In the genomic region with DNA sequence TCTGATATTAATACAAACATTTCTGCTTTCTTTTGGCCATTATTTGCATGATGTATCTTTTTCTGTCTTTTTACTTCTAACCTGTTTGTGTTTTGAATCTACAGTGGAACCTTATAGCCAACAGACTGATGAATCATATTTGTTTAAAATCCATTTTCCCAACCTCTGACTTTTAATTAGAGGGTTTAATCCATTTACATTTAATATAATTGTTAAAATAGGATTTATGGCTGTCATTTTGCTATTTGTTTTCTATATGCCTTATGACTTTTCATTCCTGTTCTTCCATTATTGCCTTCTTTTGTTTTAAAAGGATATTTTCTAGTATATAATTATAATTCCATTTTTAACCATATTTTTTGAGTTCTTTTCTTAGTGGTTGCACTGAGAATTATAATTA, we compare ENCODE assay signal across 19 cellular contexts.
DNase-seq lines count a peak whose midpoint lies in the region; ATAC-seq, FAIRE-seq and TF ChIP-seq lines count a peak whose summit lies in the region.
"Had no signal": no experiment of that assay in that cellular context is flagged by ENCODE, and none has a peak within 500 bp of the region (broad histone marks: within the 10 kb centered on the region; RNA-seq: fewer than 3 reads in every experiment).

No MANE protein-coding gene starts in this region.

- no peak for TF ChIP-seq POLR2A in K562 (conservative IDR thresholded peaks at IDR 0.05)

- in situ Hi-C loops in K562 (cut with MboI): no loop called here

- H3K9me1 ChIP-seq in K562 (ENCODE audit: control insufficient read depth, insufficient read depth, low read length): no peaks in the 10 kb centered on the region

- TF ChIP-seq RAD21 in K562 (CRISPR knock-in tag; conservative IDR thresholded peaks at IDR 0.05 in 1 of 2, IDR thresholded peaks at IDR 0.05 in 1 of 2): no peak

- H3K27ac ChIP-seq in K562 (ENCODE audit: extremely low read depth, low read depth, low read length) (no peak overlapping the region), pancreas (no peak overlapping the region), A673 (ENCODE audit: low read depth, low read length, poor library complexity, severe bottlenecking) (no peak overlapping the region)
- H3K27ac ChIP-seq: 22Rv1; BLaER1 treated with 17β-estradiol and CSF1 and Interleukin-3, amounts not matched to agents 10 nM and 100 nM; C4-2B had no signal

- FAIRE-seq in A204.1 (lab: Jason Lieb, UNC) (peak; percentile 6), K562 (lab: Jason Lieb, UNC) (no peak), pancreas (lab: Jason Lieb, UNC) (peak; percentile 20)
- FAIRE-seq: D721Med, G401.6, GM12891, GM19239 had no signal

- ATAC-seq in K562 (no peak), pancreas (no peak)
- ATAC-seq: CD8-positive, alpha-beta T cell had no signal

- no peaks in the 10 kb centered on the region for H3K36me3 ChIP-seq in K562 (ENCODE audit: control insufficient read depth, insufficient read depth, low read length)
- no peaks in the 10 kb centered on the region for H3K36me3 ChIP-seq in pancreas
- H3K36me3 ChIP-seq in A673 (ENCODE audit: insufficient read depth, low read length, poor library complexity, severe bottlenecking): no peaks in the 10 kb centered on the region
- H3K36me3 ChIP-seq: BLaER1 treated with 17β-estradiol and CSF1 and Interleukin-3, amounts not matched to agents 10 nM and 100 nM had no signal

- no peaks in the 10 kb centered on the region for H3K9me3 ChIP-seq in K562 (replicated peaks; ENCODE audit: control insufficient read depth, insufficient read depth, low read depth, low read length)
- H3K9me3 ChIP-seq in pancreas: no peaks in the 10 kb centered on the region
- no peaks in the 10 kb centered on the region for H3K9me3 ChIP-seq in A673 (ENCODE audit: low read depth, low read length, poor library complexity, severe bottlenecking)

- H4K20me1 ChIP-seq in K562 (replicated peaks; ENCODE audit: control insufficient read depth, insufficient read depth, low read length): no peaks in the 10 kb centered on the region
- H4K20me1 ChIP-seq: BLaER1 treated with 17β-estradiol and CSF1 and Interleukin-3, amounts not matched to agents 10 nM and 100 nM had no signal

- no peak for TF ChIP-seq EP300 in K562 (IDR thresholded peaks at IDR 0.05; ENCODE audit: low read length)

- H3K4me3 ChIP-seq in K562: no peak overlapping the region
- no peak overlapping the region for H3K4me3 ChIP-seq in pancreas
- no peak overlapping the region for H3K4me3 ChIP-seq in A673 (ENCODE audit: low read depth, low read length, poor library complexity, severe bottlenecking)
- H3K4me3 ChIP-seq: BLaER1 treated with 17β-estradiol and CSF1 and Interleukin-3, amounts not matched to agents 10 nM and 100 nM had no signal

- H3K27me3 ChIP-seq in K562 (ENCODE audit: control insufficient read depth in 2 of 2, insufficient read depth in 2 of 2, low read length in 2 of 2) (no peaks in the 10 kb centered on the region), pancreas (no peaks in the 10 kb centered on the region), A673 (replicated peaks; ENCODE audit: insufficient read depth, low read depth, low read length, poor library complexity) (no peaks in the 10 kb centered on the region)
- H3K27me3 ChIP-seq: BLaER1 treated with 17β-estradiol and CSF1 and Interleukin-3, amounts not matched to agents 10 nM and 100 nM had no signal

- H3K79me2 ChIP-seq in K562 (ENCODE audit: control insufficient read depth, insufficient read depth, low read length): no peaks in the 10 kb centered on the region

- H3K9ac ChIP-seq in K562 (ENCODE audit: insufficient read depth in 1 of 2, low read depth in 2 of 2, low read length in 2 of 2): no peak overlapping the region
- H3K9ac ChIP-seq: BLaER1 treated with 17β-estradiol and CSF1 and Interleukin-3, amounts not matched to agents 10 nM and 100 nM had no signal

- no peak for DNase-seq in K562 (ENCODE audit: extremely low read depth in 1 of 4, low spot score in 3 of 4)
- no peak for DNase-seq in pancreas
- no peak for DNase-seq in NCI-H1417 treated with DMSO at 0.1 percent for 48 hours (lab: John Stamatoyannopoulos, UW)
- no peak for DNase-seq in A673 (ENCODE audit: low spot score)
- DNase-seq: AML-193; Caco-2; Calu3; CD4-positive, alpha-beta T cell; CD8-positive, alpha-beta T cell; DMS79 treated with DMSO at 0.1 percent for 48 hours; GF-D8 had no signal

- CTCF ChIA-PET in K562 (lab: Yijun Ruan, JAX; ENCODE audit: low intra/inter-chr PET ratio): no interaction called here
- CTCF ChIA-PET in A673 (lab: Charles Lee): no interaction called here

- POLR2A ChIA-PET in K562 (lab: Yijun Ruan, JAX) (no interaction called here), A673 (lab: Charles Lee; ENCODE audit: low non-redundant PET) (no interaction called here)

- H3K4me1 ChIP-seq in K562 (replicated peaks in 1 of 2; ENCODE audit: control insufficient read depth in 2 of 2, insufficient read depth in 2 of 2, low read length in 2 of 2) (no peaks in the 10 kb centered on the region), pancreas (no peaks in the 10 kb centered on the region), A673 (ENCODE audit: insufficient read depth, low read length, poor library complexity, severe bottlenecking) (no peaks in the 10 kb centered on the region)
- H3K4me1 ChIP-seq: Caco-2 had no signal

- intact Hi-C loops in K562 (cut with micrococcal nuclease): no loop called here
- intact Hi-C loops in pancreas (cut with DNase I): no loop called here
- intact Hi-C loops in A673 (cut with micrococcal nuclease; ENCODE audit: unreplicated experiment): no loop called here

- no peak overlapping the region for H2AFZ ChIP-seq in K562 (ENCODE audit: low read depth, low read length)

- no peak for TF ChIP-seq CTCF in K562 (IDR thresholded peaks at IDR 0.05 in 2 of 3, conservative IDR thresholded peaks at IDR 0.05 in 1 of 3; ENCODE audit: insufficient read depth in 2 of 3, low read depth in 1 of 3, low read length in 3 of 3)
- TF ChIP-seq CTCF in pancreas (IDR thresholded peaks at IDR 0.05): no peak
- no peak for TF ChIP-seq CTCF in A673 (conservative IDR thresholded peaks at IDR 0.05; ENCODE audit: low read depth, low read length)

- H3K4me2 ChIP-seq in K562 (ENCODE audit: insufficient read depth, low read length): no peak overlapping the region
- H3K4me2 ChIP-seq: BLaER1 treated with 17β-estradiol and CSF1 and Interleukin-3, amounts not matched to agents 10 nM and 100 nM had no signal

- BruUV-seq in K562 (replicated peaks; lab: Mats Ljungman, UMichigan): no TSS peak
- no TSS peak for BruUV-seq in A673 (replicated peaks; lab: Mats Ljungman, UMichigan)

TF ChIP-seq in K562, 482 proteins besides CTCF, POLR2A, EP300 and RAD21:
- no peak for TF ChIP-seq EP400 (IDR thresholded peaks at IDR 0.05)
- TF ChIP-seq CBFA2T3 (IDR thresholded peaks at IDR 0.05): no peak
- no peak for TF ChIP-seq POU5F1 (IDR thresholded peaks at IDR 0.05; ENCODE audit: borderline replicate concordance, low read depth, low read length, partially characterized antibody)
- no peak for TF ChIP-seq ZEB2 (IDR thresholded peaks at IDR 0.05)
- no peak for TF ChIP-seq HNRNPUL1 (IDR thresholded peaks at IDR 0.05; ENCODE audit: low read length)
- TF ChIP-seq, protein P1, sequence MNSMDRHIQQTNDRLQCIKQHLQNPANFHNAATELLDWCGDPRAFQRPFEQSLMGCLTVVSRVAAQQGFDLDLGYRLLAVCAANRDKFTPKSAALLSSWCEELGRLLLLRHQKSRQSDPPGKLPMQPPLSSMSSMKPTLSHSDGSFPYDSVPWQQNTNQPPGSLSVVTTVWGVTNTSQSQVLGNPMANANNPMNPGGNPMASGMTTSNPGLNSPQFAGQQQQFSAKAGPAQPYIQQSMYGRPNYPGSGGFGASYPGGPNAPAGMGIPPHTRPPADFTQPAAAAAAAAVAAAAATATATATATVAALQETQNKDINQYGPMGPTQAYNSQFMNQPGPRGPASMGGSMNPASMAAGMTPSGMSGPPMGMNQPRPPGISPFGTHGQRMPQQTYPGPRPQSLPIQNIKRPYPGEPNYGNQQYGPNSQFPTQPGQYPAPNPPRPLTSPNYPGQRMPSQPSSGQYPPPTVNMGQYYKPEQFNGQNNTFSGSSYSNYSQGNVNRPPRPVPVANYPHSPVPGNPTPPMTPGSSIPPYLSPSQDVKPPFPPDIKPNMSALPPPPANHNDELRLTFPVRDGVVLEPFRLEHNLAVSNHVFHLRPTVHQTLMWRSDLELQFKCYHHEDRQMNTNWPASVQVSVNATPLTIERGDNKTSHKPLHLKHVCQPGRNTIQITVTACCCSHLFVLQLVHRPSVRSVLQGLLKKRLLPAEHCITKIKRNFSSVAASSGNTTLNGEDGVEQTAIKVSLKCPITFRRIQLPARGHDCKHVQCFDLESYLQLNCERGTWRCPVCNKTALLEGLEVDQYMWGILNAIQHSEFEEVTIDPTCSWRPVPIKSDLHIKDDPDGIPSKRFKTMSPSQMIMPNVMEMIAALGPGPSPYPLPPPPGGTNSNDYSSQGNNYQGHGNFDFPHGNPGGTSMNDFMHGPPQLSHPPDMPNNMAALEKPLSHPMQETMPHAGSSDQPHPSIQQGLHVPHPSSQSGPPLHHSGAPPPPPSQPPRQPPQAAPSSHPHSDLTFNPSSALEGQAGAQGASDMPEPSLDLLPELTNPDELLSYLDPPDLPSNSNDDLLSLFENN (IDR thresholded peaks at IDR 0.05; ENCODE audit: low read depth in 2 of 2, low read length in 2 of 2): no peak
- TF ChIP-seq, protein P2, sequence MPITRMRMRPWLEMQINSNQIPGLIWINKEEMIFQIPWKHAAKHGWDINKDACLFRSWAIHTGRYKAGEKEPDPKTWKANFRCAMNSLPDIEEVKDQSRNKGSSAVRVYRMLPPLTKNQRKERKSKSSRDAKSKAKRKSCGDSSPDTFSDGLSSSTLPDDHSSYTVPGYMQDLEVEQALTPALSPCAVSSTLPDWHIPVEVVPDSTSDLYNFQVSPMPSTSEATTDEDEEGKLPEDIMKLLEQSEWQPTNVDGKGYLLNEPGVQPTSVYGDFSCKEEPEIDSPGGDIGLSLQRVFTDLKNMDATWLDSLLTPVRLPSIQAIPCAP (CRISPR knock-in tag; IDR thresholded peaks at IDR 0.05; ENCODE audit: borderline replicate concordance): no peak
- TF ChIP-seq NFIX (CRISPR knock-in tag; IDR thresholded peaks at IDR 0.05; ENCODE audit: low read depth): no peak
- peak; percentile 97 for TF ChIP-seq ZNF507 (tag; conservative IDR thresholded peaks at IDR 0.05)
- TF ChIP-seq ZNF143 (CRISPR knock-in tag; IDR thresholded peaks at IDR 0.05): no peak
- 0 out of 2 replicates have a peak, but pooled peaks have one; percentile 41 for TF ChIP-seq ZNF354B (CRISPR knock-in tag; IDR thresholded peaks at IDR 0.05)
- no peak for TF ChIP-seq NEUROD1 (IDR thresholded peaks at IDR 0.05; ENCODE audit: borderline replicate concordance, low read depth, low read length, partially characterized antibody)
